10 cellular contexts compared by ENCODE assay signal in the genomic region with DNA sequence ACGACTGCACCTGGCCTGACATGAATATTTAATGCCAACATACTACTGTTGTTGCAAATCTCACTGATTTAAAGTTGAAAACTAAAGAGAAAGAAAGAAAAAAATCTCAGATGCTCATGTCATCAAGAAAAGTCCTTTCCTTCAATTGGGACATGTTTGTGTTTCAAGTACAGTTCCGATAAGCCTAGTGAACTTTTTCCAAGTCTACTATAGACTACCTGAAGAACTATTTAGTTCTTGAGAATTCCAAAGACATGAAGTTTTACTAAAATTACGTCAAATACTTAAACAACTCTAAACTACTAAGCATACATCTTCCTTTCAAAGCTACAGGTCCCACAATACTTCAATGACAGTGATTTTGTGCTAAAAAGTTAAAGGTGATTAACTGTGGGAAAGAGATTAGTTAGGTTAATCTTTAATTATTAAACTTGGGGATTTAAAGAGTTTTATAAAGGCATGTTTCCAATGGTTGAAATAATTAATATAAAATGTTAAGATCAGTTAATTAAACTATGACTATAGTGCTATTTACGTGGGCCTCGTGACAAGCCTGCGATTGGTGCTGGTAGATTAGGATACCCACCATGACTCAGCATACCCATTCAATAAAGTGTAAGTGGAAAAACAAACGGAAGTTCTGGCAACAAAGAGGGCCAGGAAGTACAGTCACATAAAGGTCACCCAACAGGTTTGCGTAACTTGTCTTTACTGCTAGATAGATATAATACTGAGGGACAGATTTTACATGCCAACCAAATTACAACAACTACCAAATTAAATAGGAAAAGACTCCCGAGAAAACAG. TPM values are rescaled to one million over a fixed set of nuclear protein-coding genes. Genes with fewer than 3 reads are reported as not detected.
DNase-seq lines count a peak whose midpoint lies in the region; ATAC-seq lines count a peak whose summit lies in the region.
"Had no signal": no experiment of that assay in that cellular context is flagged by ENCODE, and none has a peak within 500 bp of the region (broad histone marks: within the 10 kb centered on the region; RNA-seq: fewer than 3 reads in every experiment).

No MANE protein-coding gene starts in this region.

- DNase-seq in EL: peak; percentile 88
- peak; percentile 96 for DNase-seq in NCI-H460 (ENCODE audit: extremely low read depth, low read depth)
- DNase-seq in dermis blood vessel endothelial cell: peak; percentile 97
- peak; percentile 59 for DNase-seq in non-pigmented ciliary epithelial cell (ENCODE audit: low read depth)
- DNase-seq in NCI-H1694 (lab: John Stamatoyannopoulos, UW): no peak
- no peak for DNase-seq in activated CD4-positive, alpha-beta T cell treated with anti-CD3 and anti-CD28 coated beads for 1 hour
- DNase-seq: activated CD8-positive, alpha-beta memory T cell treated with anti-CD3 and anti-CD28 coated beads for 24 hours; stimulated activated CD4-positive, alpha-beta T cell treated with anti-CD3 and anti-CD28 coated beads, Interleukin-4, amount 100 ng/mL, for 4 hours had no signal

- ATAC-seq in HG02642 (IDR thresholded peaks at IDR 0.05; ENCODE audit: poor library complexity, unreplicated experiment) (no peak), GM18502 (IDR thresholded peaks at IDR 0.05; ENCODE audit: poor library complexity, unreplicated experiment) (no peak)

RNA-seq across cellular contexts. Expression of gene SEPTIN10, which starts 55.5 kb away (rescaled TPM):
- total RNA-seq in NCI-H460 (2014; rRNA removed; shearing (Covaris generic)): 164 and 183 TPM in 2 replicates
- 66.2 and 97.5 TPM in 2 replicates for polyA plus RNA-seq in NCI-H460 (2014; cell fraction: nucleus; rRNA removed)
- total RNA-seq in dermis blood vessel endothelial cell: 149 and 179 TPM in 2 replicates

RNA-seq across cellular contexts. Expression of gene SOWAHC, which starts 55.9 kb away (rescaled TPM):
- 67.9 and 72.3 TPM in 2 replicates for total RNA-seq in NCI-H460 (2014; rRNA removed; shearing (Covaris generic))
- 41.6 and 49.2 TPM in 2 replicates for polyA plus RNA-seq in NCI-H460 (2014; cell fraction: nucleus; rRNA removed)
- total RNA-seq in dermis blood vessel endothelial cell: 11.1 and 14.3 TPM in 2 replicates

Comparison
In these comparisons a context has a peak if more than half of its experiments do, and no peak if none do; other contexts are left out.
1. DNase-seq: peak in EL (single experiment), NCI-H460 (single experiment), dermis blood vessel endothelial cell (single experiment) and non-pigmented ciliary epithelial cell (single experiment); none in NCI-H1694 (single experiment) and activated CD4-positive, alpha-beta T cell treated with anti-CD3 and anti-CD28 coated beads for 1 hour (single experiment).